ENCODE assay signal across 18 cellular contexts in the genomic region with DNA sequence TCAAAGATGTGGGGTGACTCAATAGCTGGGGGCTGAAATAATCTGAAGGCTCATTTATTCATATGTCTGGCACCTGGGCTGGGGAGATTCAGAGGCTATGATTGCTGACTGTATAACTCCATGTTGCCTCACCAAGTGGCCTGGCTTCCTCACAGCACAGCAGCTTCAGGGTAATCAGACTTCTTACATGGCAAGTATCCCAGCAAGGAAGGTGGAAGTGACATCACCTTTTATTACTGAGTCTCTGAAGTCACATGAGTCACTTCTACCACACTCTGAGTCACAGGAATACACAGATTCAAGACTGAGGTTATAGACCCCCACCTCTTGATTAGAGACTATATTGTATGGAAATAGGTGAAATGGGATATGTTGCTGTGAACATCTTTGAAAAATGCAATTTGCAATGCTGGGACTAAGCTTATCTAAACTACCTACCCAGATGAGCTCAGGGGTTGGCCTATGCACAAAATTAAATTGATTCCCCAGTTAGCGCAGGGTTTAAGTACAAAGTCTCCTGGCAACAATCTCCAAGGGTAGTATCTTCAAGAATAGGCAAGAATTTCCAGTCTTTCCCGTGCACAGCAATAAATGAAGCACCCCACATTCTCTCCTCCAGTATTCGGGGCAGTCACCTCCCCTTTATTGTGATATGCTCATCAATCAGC.
DNase-seq lines count a peak whose midpoint lies in the region; ATAC-seq, FAIRE-seq and TF ChIP-seq lines count a peak whose summit lies in the region.
"Had no signal": no experiment of that assay in that cellular context is flagged by ENCODE, and none has a peak within 500 bp of the region (broad histone marks: within the 10 kb centered on the region; RNA-seq: fewer than 3 reads in every experiment).

No MANE protein-coding gene starts in this region.

- no peak overlapping the region for H2AFZ ChIP-seq in keratinocyte (ENCODE audit: control insufficient read depth, low read length)

- H3K4me3 ChIP-seq in astrocyte of the spinal cord (ENCODE audit: low read depth, low read length), result no peak overlapping the region
- H3K4me3 ChIP-seq in keratinocyte (ENCODE audit: control insufficient read depth in 2 of 3, extremely low read depth in 1 of 3, insufficient read depth in 2 of 3, low read depth in 1 of 3, low read length in 3 of 3), result no peak overlapping the region
- H3K4me3 ChIP-seq: prostate gland, tibial artery had no signal

- H3K36me3 ChIP-seq in keratinocyte (ENCODE audit: control insufficient read depth in 2 of 2, extremely low read depth in 1 of 2, insufficient read depth in 2 of 2, low read length in 2 of 2), result no peaks in the 10 kb centered on the region
- H3K36me3 ChIP-seq: prostate gland, tibial artery had no signal

- H3K4me2 ChIP-seq in keratinocyte (ENCODE audit: control insufficient read depth, extremely low read depth, insufficient read depth, low read depth, low read length), result no peak overlapping the region

- H3K4me1 Mint-ChIP-seq in T-helper 17 cell, result no peaks in the 10 kb centered on the region
- peaks cover 2% of the 10 kb centered on the region for H3K4me1 Mint-ChIP-seq in glutamatergic neuron (ENCODE audit: low read depth, unreplicated experiment)

- no peak for ATAC-seq in T-helper 17 cell
- no peak for ATAC-seq in HG03108 (IDR thresholded peaks at IDR 0.05; ENCODE audit: unreplicated experiment)
- ATAC-seq: activated CD4-positive, CD25-positive, alpha-beta regulatory T cell treated with anti-CD3 and anti-CD28 coated beads, Interleukin-2, amount 50 U/mL, for 24 hours; left cardiac atrium had no signal

- H3K9me3 ChIP-seq in keratinocyte (ENCODE audit: control insufficient read depth, low read depth, low read length), result no peaks in the 10 kb centered on the region
- no peaks in the 10 kb centered on the region for H3K9me3 ChIP-seq in T-helper 17 cell (ENCODE audit: control insufficient read depth, low read length, poor library complexity, severe bottlenecking)
- H3K9me3 ChIP-seq: prostate gland, tibial artery had no signal

- no peaks in the 10 kb centered on the region for H3K79me2 ChIP-seq in keratinocyte (ENCODE audit: control insufficient read depth, insufficient read depth, low read length)

- H3K27ac ChIP-seq in keratinocyte (ENCODE audit: control insufficient read depth, insufficient read depth, low read length), result no peak overlapping the region
- H3K27ac ChIP-seq: prostate gland, tibial artery had no signal

- DNase-seq in ACHN (peak; percentile 66), HPDE6-E6E7 (ENCODE audit: extremely low spot score) (peak; percentile 1), astrocyte of the spinal cord (ENCODE audit: low read depth, low spot score) (peak; percentile 89), keratinocyte (ENCODE audit: low read depth, low spot score) (peak; percentile 64), T-helper 17 cell (no peak), glutamatergic neuron (no peak)
- DNase-seq in activated CD4-positive, alpha-beta T cell treated with anti-CD3 and anti-CD28 coated beads, Interleukin-2, amount 50 U/mL, for 1 hour, result no peak
- DNase-seq: activated T-cell treated with anti-CD3 and anti-CD28 coated beads for 4 hours, AML-193, amygdala, DMS153, left cardiac atrium, NCI-H1105 treated with DMSO at 0.1 percent for 48 hours, NCI-H345, tibial artery had no signal

- in situ Hi-C loops in ACHN (cut with HindIII; ENCODE audit: low pct_ligation_motif_present, low pct_unique_long_range_greater_than_20kb, low sequenced_read_pairs), result no loop called here
- in situ Hi-C loops in astrocyte of the spinal cord (cut with HindIII; ENCODE audit: low sequenced_read_pairs), result no loop called here

- no peaks in the 10 kb centered on the region for H3K9me1 ChIP-seq in keratinocyte (ENCODE audit: control insufficient read depth, extremely low read depth, insufficient read depth, low read length)

- dilution Hi-C loops in keratinocyte (cut with MboI; ENCODE audit: extremely low pct_ligation_motif_present, low sequenced_read_pairs), result no loop called here

- no peaks in the 10 kb centered on the region for H3K9me3 Mint-ChIP-seq in glutamatergic neuron (ENCODE audit: unreplicated experiment)

- no peak overlapping the region for H3K9ac ChIP-seq in keratinocyte (ENCODE audit: control insufficient read depth, extremely low read depth, insufficient read depth, low read length)

- H3K36me3 Mint-ChIP-seq in T-helper 17 cell (ENCODE audit: low read depth) (no peaks in the 10 kb centered on the region), glutamatergic neuron (ENCODE audit: unreplicated experiment) (no peaks in the 10 kb centered on the region)

- no peaks in the 10 kb centered on the region for H4K20me1 ChIP-seq in keratinocyte (ENCODE audit: control insufficient read depth, extremely low read depth, insufficient read depth, low read length)

- no peak for TF ChIP-seq CTCF in astrocyte of the spinal cord (IDR thresholded peaks at IDR 0.05; ENCODE audit: low read depth, low read length)
- TF ChIP-seq CTCF in keratinocyte (optimal IDR thresholded peaks at IDR 0.05 in 1 of 3, IDR thresholded peaks at IDR 0.05 in 1 of 3, conservative IDR thresholded peaks at IDR 0.05 in 1 of 3; ENCODE audit: extremely low read depth in 1 of 3, insufficient read depth in 2 of 3, low read length in 3 of 3), result no peak
- TF ChIP-seq CTCF in glutamatergic neuron (IDR thresholded peaks at IDR 0.05; ENCODE audit: partially characterized antibody, unreplicated experiment), result no peak

- peak; percentile 71 for FAIRE-seq in keratinocyte (lab: Jason Lieb, UNC)

- H3K27me3 ChIP-seq in keratinocyte (ENCODE audit: control insufficient read depth, extremely low read depth, insufficient read depth, low read length), result no peaks in the 10 kb centered on the region
- H3K27me3 ChIP-seq: tibial artery had no signal

- H3K27me3 Mint-ChIP-seq in T-helper 17 cell, result no peaks in the 10 kb centered on the region
- no peaks in the 10 kb centered on the region for H3K27me3 Mint-ChIP-seq in glutamatergic neuron (ENCODE audit: unreplicated experiment)

- H3K4me3 Mint-ChIP-seq in T-helper 17 cell (no peak overlapping the region), glutamatergic neuron (ENCODE audit: unreplicated experiment) (no peak overlapping the region)

- H3K4me1 ChIP-seq in keratinocyte (ENCODE audit: control insufficient read depth, extremely low read depth, insufficient read depth, low read length), result peaks cover 7% of the 10 kb centered on the region
- H3K4me1 ChIP-seq: prostate gland, tibial artery had no signal

- H3K27ac Mint-ChIP-seq in T-helper 17 cell (no peak overlapping the region), glutamatergic neuron (ENCODE audit: unreplicated experiment) (no peak overlapping the region)

Comparison
In these comparisons a context has a peak if more than half of its experiments do, and no peak if none do; other contexts are left out.
1. DNase-seq: peak in ACHN (single experiment), HPDE6-E6E7 (single experiment), astrocyte of the spinal cord (single experiment) and keratinocyte (single experiment); none in T-helper 17 cell (0 of 3), glutamatergic neuron (single experiment) and activated CD4-positive, alpha-beta T cell treated with anti-CD3 and anti-CD28 coated beads, Interleukin-2, amount 50 U/mL, for 1 hour (single experiment).